12 cellular contexts compared by ENCODE assay signal in genomic region chr3:197952440-197952839, GRCh38. TPM values are rescaled to one million over a fixed set of nuclear protein-coding genes. Genes with fewer than 3 reads are reported as not detected.
DNase-seq lines count a peak whose midpoint lies in the region; ATAC-seq and TF ChIP-seq lines count a peak whose summit lies in the region.
"Had no signal": no experiment of that assay in that cellular context is flagged by ENCODE, and none has a peak within 500 bp of the region (broad histone marks: within the 10 kb centered on the region; RNA-seq: fewer than 3 reads in every experiment).

No MANE protein-coding gene starts in this region.

- H3K4me2 ChIP-seq in neural progenitor cell: peak overlapping the region; percentile 87

- no peaks in the 10 kb centered on the region for H3K9me3 Mint-ChIP-seq in activated CD4-positive, alpha-beta T cell treated with anti-CD3 and anti-CD28 coated beads for 36 hours (ENCODE audit: low read depth)
- no peaks in the 10 kb centered on the region for H3K9me3 Mint-ChIP-seq in brain
- no peaks in the 10 kb centered on the region for H3K9me3 Mint-ChIP-seq in neural progenitor cell

- H3K79me2 ChIP-seq in neural progenitor cell (ENCODE audit: low read depth): peaks cover 50% of the 10 kb centered on the region

- peak overlapping the region; percentile 87 for H3K4me3 Mint-ChIP-seq in activated CD4-positive, alpha-beta T cell treated with anti-CD3 and anti-CD28 coated beads for 36 hours
- peak overlapping the region; percentile 44 to 98 (median 65) for H3K4me3 Mint-ChIP-seq in brain
- peak overlapping the region; percentile 76 for H3K4me3 Mint-ChIP-seq in neural progenitor cell

- peak overlapping the region; percentile 81 for H3K27ac Mint-ChIP-seq in activated CD4-positive, alpha-beta T cell treated with anti-CD3 and anti-CD28 coated beads for 36 hours
- peak overlapping the region in 1 of 5 experiments; percentile 32 for H3K27ac Mint-ChIP-seq in brain
- no peak overlapping the region for H3K27ac Mint-ChIP-seq in neural progenitor cell

- TF ChIP-seq CTCF in brain (conservative IDR thresholded peaks at IDR 0.05) (no peak), neural progenitor cell (IDR thresholded peaks at IDR 0.05) (no peak)

- H2AFZ ChIP-seq in neural progenitor cell (replicated peaks): no peak overlapping the region

- peak overlapping the region; percentile 16 for H3K9ac ChIP-seq in neural progenitor cell

- peaks cover 70% of the 10 kb centered on the region for H3K36me3 Mint-ChIP-seq in activated CD4-positive, alpha-beta T cell treated with anti-CD3 and anti-CD28 coated beads for 36 hours (ENCODE audit: low read depth)
- H3K36me3 Mint-ChIP-seq in brain (peaks cover 66% of the 10 kb centered on the region), neural progenitor cell (peaks cover 25% of the 10 kb centered on the region)

- no peak for DNase-seq in activated CD4-positive, alpha-beta T cell treated with anti-CD3 and anti-CD28 coated beads for 36 hours
- no peak for DNase-seq in activated CD4-positive, alpha-beta T cell treated with anti-CD3 and anti-CD28 coated beads for 4 hours
- DNase-seq in MG63 (no peak), neural progenitor cell (ENCODE audit: low spot score) (no peak), Kasumi-1 (lab: John Stamatoyannopoulos, UW) (no peak), NCI-H345 (lab: John Stamatoyannopoulos, UW) (no peak)
- DNase-seq: ACHN, foreskin keratinocyte, NCI-H524, uterus had no signal

- peaks cover 54% of the 10 kb centered on the region for H3K4me1 Mint-ChIP-seq in activated CD4-positive, alpha-beta T cell treated with anti-CD3 and anti-CD28 coated beads for 36 hours
- H3K4me1 Mint-ChIP-seq in brain (peaks cover 66% of the 10 kb centered on the region), neural progenitor cell (peaks cover 23% of the 10 kb centered on the region)

- H3K27me3 ChIP-seq in MG63 (no peaks in the 10 kb centered on the region), neural progenitor cell (no peaks in the 10 kb centered on the region)
- H3K27me3 ChIP-seq: foreskin keratinocyte, uterus had no signal

- H3K4me3 ChIP-seq in MG63: peak overlapping the region; percentile 100
- H3K4me3 ChIP-seq in neural progenitor cell: peak overlapping the region; percentile 89
- H3K4me3 ChIP-seq: uterus had no signal

- POLR2A ChIA-PET in activated CD4-positive, alpha-beta T cell treated with anti-CD3 and anti-CD28 coated beads for 36 hours (lab: Charles Lee): interaction anchor here (0.5 to 0.7 kb wide), 2 partner anchors 129 to 202 kb away, joined by 3 to 5 read pairs; no protein-coding TSS in a partner anchor

- peaks cover 2% of the 10 kb centered on the region; the same call in 1 of the 2 replicates for H3K9me3 ChIP-seq in MG63
- no peaks in the 10 kb centered on the region for H3K9me3 ChIP-seq in neural progenitor cell (ENCODE audit: low read depth)
- H3K9me3 ChIP-seq: uterus had no signal

- H3F3A ChIP-seq in neural progenitor cell (ENCODE audit: low read depth): peaks cover 79% of the 10 kb centered on the region

- CTCF ChIA-PET in activated CD4-positive, alpha-beta T cell treated with anti-CD3 and anti-CD28 coated beads for 36 hours (lab: Charles Lee): no interaction called here

- no peak for ATAC-seq in activated CD4-positive, alpha-beta T cell treated with anti-CD3 and anti-CD28 coated beads for 36 hours
- ATAC-seq in HG02588 (IDR thresholded peaks at IDR 0.05; ENCODE audit: unreplicated experiment): no peak
- ATAC-seq: foreskin keratinocyte had no signal

- peaks cover 68% of the 10 kb centered on the region for H3K36me3 ChIP-seq in MG63
- H3K36me3 ChIP-seq in neural progenitor cell: peaks cover 31% of the 10 kb centered on the region
- H3K36me3 ChIP-seq: uterus had no signal

- H3K4me1 ChIP-seq in neural progenitor cell: peaks cover 18% of the 10 kb centered on the region

- intact Hi-C loops in activated CD4-positive, alpha-beta T cell treated with anti-CD3 and anti-CD28 coated beads for 36 hours (cut with DNase I, micrococcal nuclease): no loop called here

- H4K20me1 ChIP-seq in neural progenitor cell (ENCODE audit: low read depth): peaks cover 67% of the 10 kb centered on the region

- no peak overlapping the region for H3K27ac ChIP-seq in neural progenitor cell
- H3K27ac ChIP-seq: foreskin keratinocyte had no signal

- H3K27me3 Mint-ChIP-seq in activated CD4-positive, alpha-beta T cell treated with anti-CD3 and anti-CD28 coated beads for 36 hours: no peaks in the 10 kb centered on the region
- H3K27me3 Mint-ChIP-seq in brain (peaks cover 16% of the 10 kb centered on the region), neural progenitor cell (ENCODE audit: insufficient read depth, low read depth) (peaks cover 7% of the 10 kb centered on the region)

RNA-seq across cellular contexts. Expression of gene RPL35A, which starts 2.5 kb away (rescaled TPM):
- total RNA-seq in activated CD4-positive, alpha-beta T cell treated with anti-CD3 and anti-CD28 coated beads for 36 hours: 1,000 to 10,000 TPM; 1,121 to 1,734 TPM
- total RNA-seq in MG63 (2014; rRNA removed; shearing (Covaris generic); ENCODE audit: low replicate concordance): 2,427 and 2,822 TPM in 2 replicates
- 1,779 TPM for polyA plus RNA-seq in brain (ENCODE audit: insufficient read depth, low read depth, low replicate concordance)
- 1,032 and 1,573 TPM in 2 replicates for total RNA-seq in neural progenitor cell (ENCODE audit: low replicate concordance)

RNA-seq across cellular contexts. Expression of gene LMLN, which starts 7.6 kb away (rescaled TPM):
- total RNA-seq in activated CD4-positive, alpha-beta T cell treated with anti-CD3 and anti-CD28 coated beads for 36 hours: 1 to 10 TPM; 4.3 to 7.7 TPM
- total RNA-seq in MG63 (2014; rRNA removed; shearing (Covaris generic); ENCODE audit: low replicate concordance): 3.5 and 5.6 TPM in 2 replicates
- 1.5 TPM for polyA plus RNA-seq in brain (ENCODE audit: insufficient read depth, low read depth, low replicate concordance)
- 7.4 and 11.2 TPM in 2 replicates for total RNA-seq in neural progenitor cell (ENCODE audit: low replicate concordance)
